ENCODE assay signal across 8 cellular contexts in the genomic region with DNA sequence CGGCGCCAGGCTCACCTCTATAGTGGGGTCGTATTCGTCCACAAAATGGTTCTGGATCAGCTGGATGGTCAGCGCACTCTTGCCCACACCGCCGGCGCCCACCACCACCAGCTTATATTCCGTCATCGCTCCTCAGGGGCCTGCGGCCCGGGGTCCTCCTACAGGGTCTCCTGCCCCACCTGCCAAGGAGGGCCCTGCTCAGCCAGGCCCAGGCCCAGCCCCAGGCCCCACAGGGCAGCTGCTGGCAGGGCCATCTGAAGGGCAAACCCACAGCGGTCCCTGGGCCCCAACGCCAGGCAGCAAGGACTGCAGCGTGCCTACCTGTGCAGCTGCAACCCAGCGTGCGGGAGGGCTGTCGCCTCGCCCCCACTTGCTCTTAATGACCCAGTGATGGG. TPM values are rescaled to one million over a fixed set of nuclear protein-coding genes. Genes with fewer than 3 reads are reported as not detected.
A peak's percentile ranks its signal among the peaks of the same experiment; 100 is the strongest.
DNase-seq lines count a peak whose midpoint lies in the region; ATAC-seq and TF ChIP-seq lines count a peak whose summit lies in the region.

No MANE protein-coding gene starts in this region.

- H3K27ac Mint-ChIP-seq in Caco-2 (ENCODE audit: unreplicated experiment) (no peak overlapping the region), progenitor cell of endocrine pancreas (no peak overlapping the region)

- no peaks in the 10 kb centered on the region for H3K4me1 Mint-ChIP-seq in Caco-2 (ENCODE audit: low read depth, unreplicated experiment)
- peaks cover 6% of the 10 kb centered on the region for H3K4me1 Mint-ChIP-seq in progenitor cell of endocrine pancreas (ENCODE audit: low read depth)

- H3K9me3 Mint-ChIP-seq in Caco-2 (ENCODE audit: unreplicated experiment) (no peaks in the 10 kb centered on the region), progenitor cell of endocrine pancreas (ENCODE audit: low read depth) (no peaks in the 10 kb centered on the region)

- peak overlapping the region; percentile 80 for H3K9ac ChIP-seq in SK-N-MC (ENCODE audit: insufficient read length)

- H3K27me3 Mint-ChIP-seq in Caco-2 (ENCODE audit: insufficient read depth, unreplicated experiment) (no peaks in the 10 kb centered on the region), progenitor cell of endocrine pancreas (no peaks in the 10 kb centered on the region)

- H3K27me3 ChIP-seq in Caco-2 (replicated peaks; ENCODE audit: control insufficient read depth, insufficient read depth, low read length): no peaks in the 10 kb centered on the region

- ATAC-seq in HG02884 (IDR thresholded peaks at IDR 0.05; ENCODE audit: unreplicated experiment): no peak
- no peak for ATAC-seq in HG03095 (IDR thresholded peaks at IDR 0.05; ENCODE audit: unreplicated experiment)

- peaks cover 3% of the 10 kb centered on the region for H3K36me3 ChIP-seq in Caco-2 (ENCODE audit: control insufficient read depth, insufficient read depth, low read length)
- H3K36me3 ChIP-seq in SK-N-MC (ENCODE audit: insufficient read depth, low read length): peaks cover 16% of the 10 kb centered on the region; the same call in 1 of the 2 replicates

- H3K4me3 ChIP-seq in Caco-2 (ENCODE audit: low read depth, low read length): peak overlapping the region; percentile 66
- peak overlapping the region; percentile 81 for H3K4me3 ChIP-seq in SK-N-MC
- H3K4me3 ChIP-seq in fibroblast of mammary gland (ENCODE audit: control insufficient read depth, low read depth, low read length): peak overlapping the region; percentile 67

- no TSS peak for BruUV-seq in Caco-2 (replicated peaks; lab: Mats Ljungman, UMichigan)

- H3K27ac ChIP-seq in SK-N-MC: no peak overlapping the region

- TF ChIP-seq CTCF in Caco-2 (IDR thresholded peaks at IDR 0.05; ENCODE audit: insufficient read depth in 1 of 2, low read depth in 1 of 2, low read length in 1 of 2, severe bottlenecking in 1 of 2, unreplicated experiment in 1 of 2) (no peak), fibroblast of mammary gland (conservative IDR thresholded peaks at IDR 0.05; ENCODE audit: control insufficient read depth, insufficient read depth, low read depth, low read length) (no peak), progenitor cell of endocrine pancreas (IDR thresholded peaks at IDR 0.05; ENCODE audit: unreplicated experiment) (no peak)

- DNase-seq in Caco-2: peak in 1 of 2 experiments; percentile 2
- no peak for DNase-seq in SK-N-MC (ENCODE audit: low read depth, low spot score)
- DNase-seq in fibroblast of mammary gland (ENCODE audit: low read depth): no peak
- DNase-seq in progenitor cell of endocrine pancreas (ENCODE audit: low spot score, unreplicated experiment): no peak
- no peak for DNase-seq in SK-N-DZ (ENCODE audit: low spot score)
- DNase-seq in inferior parietal cortex (ENCODE audit: extremely low spot score): no peak

- H3K36me3 Mint-ChIP-seq in Caco-2 (ENCODE audit: insufficient read depth, unreplicated experiment) (peaks cover 49% of the 10 kb centered on the region), progenitor cell of endocrine pancreas (ENCODE audit: insufficient read depth) (peaks cover 1% of the 10 kb centered on the region)

- peaks cover 9% of the 10 kb centered on the region; the same call in 1 of the 2 replicates for H3K4me1 ChIP-seq in Caco-2

- POLR2A ChIA-PET in Caco-2 (lab: Charles Lee): no interaction called here

- CTCF ChIA-PET in Caco-2 (lab: Charles Lee): interaction anchor here (0.6 kb wide), 1 partner anchor 42 kb away, joined by 3 read pairs; a partner anchor contains a TSS

- intact Hi-C loops in Caco-2 (cut with micrococcal nuclease; ENCODE audit: unreplicated experiment): no loop called here

- H3K4me3 Mint-ChIP-seq in Caco-2 (ENCODE audit: unreplicated experiment) (peak overlapping the region; percentile 77), progenitor cell of endocrine pancreas (ENCODE audit: low read depth) (peak overlapping the region; percentile 70)

- no peaks in the 10 kb centered on the region for H3K9me3 ChIP-seq in Caco-2
- H3K9me3 ChIP-seq in SK-N-MC (ENCODE audit: low read depth, low read length): no peaks in the 10 kb centered on the region

RNA-seq across cellular contexts. Expression of a gene that starts 1.2 kb away (rescaled TPM):
- total RNA-seq in Caco-2 (2022): 60.2 and 69.0 TPM in 2 replicates
- 53.4 and 61.6 TPM in 2 replicates for total RNA-seq in progenitor cell of endocrine pancreas
- polyA plus RNA-seq in SK-N-DZ (2014; cell fraction: cytosol; rRNA removed): 53.4 and 62.1 TPM in 2 replicates
- 109 and 113 TPM in 2 replicates for polyA plus RNA-seq in SK-N-DZ (2014; cell fraction: nucleus; rRNA removed)

RNA-seq across cellular contexts. Expression of a gene that starts 3.1 kb away (rescaled TPM):
- total RNA-seq in Caco-2 (2022): 4.3 and 4.4 TPM in 2 replicates
- total RNA-seq in progenitor cell of endocrine pancreas: 5.1 and 5.4 TPM in 2 replicates
- 0.15 and 0.18 TPM in 2 replicates for polyA plus RNA-seq in SK-N-DZ (2014; cell fraction: cytosol; rRNA removed)
- 0.54 and 0.75 TPM in 2 replicates for polyA plus RNA-seq in SK-N-DZ (2014; cell fraction: nucleus; rRNA removed)

RNA-seq across cellular contexts. Expression of a gene that starts 26.3 kb away (rescaled TPM):
- 11.9 and 13.8 TPM in 2 replicates for total RNA-seq in Caco-2 (2022)
- 15.6 and 19.3 TPM in 2 replicates for total RNA-seq in progenitor cell of endocrine pancreas
- polyA plus RNA-seq in SK-N-DZ (2014; cell fraction: cytosol; rRNA removed): 0.52 and 2.6 TPM in 2 replicates
- polyA plus RNA-seq in SK-N-DZ (2014; cell fraction: nucleus; rRNA removed): 4.3 and 6.4 TPM in 2 replicates

RNA-seq across cellular contexts. Expression of a gene that starts 26.6 kb away (rescaled TPM):
- total RNA-seq in Caco-2 (2022): 61.1 and 65.5 TPM in 2 replicates
- total RNA-seq in progenitor cell of endocrine pancreas: 38.2 and 40.8 TPM in 2 replicates
- 25.4 and 30.7 TPM in 2 replicates for polyA plus RNA-seq in SK-N-DZ (2014; cell fraction: cytosol; rRNA removed)
- polyA plus RNA-seq in SK-N-DZ (2014; cell fraction: nucleus; rRNA removed): 37.4 and 45.5 TPM in 2 replicates

RNA-seq across cellular contexts. Expression of a gene that starts 27.2 kb away (rescaled TPM):
- total RNA-seq in Caco-2 (2022) (134 and 136 TPM in 2 replicates), progenitor cell of endocrine pancreas (49.4 and 52.6 TPM in 2 replicates)
- polyA plus RNA-seq in SK-N-DZ (2014; cell fraction: cytosol; rRNA removed): 83.8 and 94.1 TPM in 2 replicates
- 105 and 120 TPM in 2 replicates for polyA plus RNA-seq in SK-N-DZ (2014; cell fraction: nucleus; rRNA removed)
